8 cellular contexts compared by ENCODE assay signal in the genomic region with DNA sequence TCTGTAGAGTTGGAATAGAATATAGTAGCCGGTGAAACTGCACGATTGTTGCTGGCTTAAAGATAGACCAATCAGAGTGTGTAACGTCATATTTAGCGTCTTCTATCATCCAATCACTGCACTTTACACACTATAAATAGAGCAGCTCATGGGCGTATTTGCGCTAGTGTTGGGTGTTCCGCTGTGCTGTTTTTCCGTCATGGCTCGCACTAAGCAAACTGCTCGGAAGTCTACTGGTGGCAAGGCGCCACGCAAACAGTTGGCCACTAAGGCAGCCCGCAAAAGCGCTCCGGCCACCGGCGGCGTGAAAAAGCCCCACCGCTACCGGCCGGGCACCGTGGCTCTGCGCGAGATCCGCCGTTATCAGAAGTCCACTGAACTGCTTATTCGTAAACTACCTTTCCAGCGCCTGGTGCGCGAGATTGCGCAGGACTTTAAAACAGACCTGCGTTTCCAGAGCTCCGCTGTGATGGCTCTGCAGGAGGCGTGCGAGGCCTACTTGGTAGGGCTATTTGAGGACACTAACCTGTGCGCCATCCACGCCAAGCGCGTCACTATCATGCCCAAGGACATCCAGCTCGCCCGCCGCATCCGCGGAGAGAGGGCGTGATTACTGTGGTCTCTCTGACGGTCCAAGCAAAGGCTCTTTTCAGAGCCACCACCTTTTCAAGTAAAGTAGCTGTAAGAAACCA. TPM values are rescaled to one million over a fixed set of nuclear protein-coding genes. Genes with fewer than 3 reads are reported as not detected.
DNase-seq lines count a peak whose midpoint lies in the region; ATAC-seq, FAIRE-seq and TF ChIP-seq lines count a peak whose summit lies in the region.

No MANE protein-coding gene starts in this region.

- peak; percentile 47 for ATAC-seq in GM21526 (IDR thresholded peaks at IDR 0.05; ENCODE audit: low FRiP score, unreplicated experiment)
- peak; percentile 66 for ATAC-seq in naive thymus-derived CD4-positive, alpha-beta T cell

- H3K27me3 Mint-ChIP-seq in activated T-helper 2 cell treated with anti-CD3 and anti-CD28 coated beads, Interferon-gamma antibody, Interleukin-2, Interleukin-4, amounts not matched to agents 10 μg/mL and 5 μg/mL and 100 μg/mL, durations not matched to agents 14 hours and 24 hours and 36 hours (ENCODE audit: low read depth) = no peaks in the 10 kb centered on the region
- H3K27me3 Mint-ChIP-seq in naive thymus-derived CD4-positive, alpha-beta T cell = peaks cover 0 to 6% (median 0%) of the 10 kb centered on the region in 5 donors

- WGBS in testis, 2 donors = 0 to 1% methylated on average over 31 to 46 of the region's 46 CpGs

- H3K4me1 ChIP-seq in fibroblast of lung (ENCODE audit: control insufficient read depth, extremely low read depth, insufficient read depth, low read length) (peaks cover 5% of the 10 kb centered on the region), testis (no peaks in the 10 kb centered on the region)
- peaks cover 0 to 10% of the 10 kb centered on the region in 2 donors for H3K4me1 ChIP-seq in naive thymus-derived CD4-positive, alpha-beta T cell (ENCODE audit: control insufficient read depth in 2 of 2, insufficient read depth in 2 of 2, low read length in 2 of 2)

- H3K79me2 ChIP-seq in fibroblast of lung (ENCODE audit: control insufficient read depth, insufficient read depth, low read length) = no peaks in the 10 kb centered on the region

- H3K36me3 ChIP-seq in fibroblast of lung (ENCODE audit: control insufficient read depth, insufficient read depth, low read length) = no peaks in the 10 kb centered on the region
- H3K36me3 ChIP-seq in naive thymus-derived CD4-positive, alpha-beta T cell (ENCODE audit: control insufficient read depth in 2 of 3, insufficient read depth in 3 of 3, low read length in 3 of 3) = no peaks in the 10 kb centered on the region
- no peaks in the 10 kb centered on the region for H3K36me3 ChIP-seq in testis (ENCODE audit: low read depth, missing control alignments)

- no peaks in the 10 kb centered on the region for H4K20me1 ChIP-seq in fibroblast of lung (ENCODE audit: control insufficient read depth, extremely low read depth, insufficient read depth, low read length)

- peak overlapping the region; percentile 96 for H3K4me3 Mint-ChIP-seq in activated T-helper 2 cell treated with anti-CD3 and anti-CD28 coated beads, Interferon-gamma antibody, Interleukin-2, Interleukin-4, amounts not matched to agents 10 μg/mL and 5 μg/mL and 100 μg/mL, durations not matched to agents 14 hours and 24 hours and 36 hours (ENCODE audit: low read depth)
- peak overlapping the region; percentile 82 to 100 (median 94) for H3K4me3 Mint-ChIP-seq in naive thymus-derived CD4-positive, alpha-beta T cell

- H3K4me2 ChIP-seq in fibroblast of lung (ENCODE audit: extremely low read depth, insufficient read depth, low read length) = peak overlapping the region; percentile 94

- H3K4me3 ChIP-seq in fibroblast of lung (replicated peaks in 1 of 4; ENCODE audit: control extremely low read depth in 1 of 4, insufficient read depth in 1 of 4, low read depth in 3 of 4, low read length in 4 of 4) (peak overlapping the region; percentile 59 to 81 (median 69)), testis (peak overlapping the region; percentile 54 to 82)
- peak overlapping the region; percentile 96 for H3K4me3 ChIP-seq in naive thymus-derived CD4-positive, alpha-beta T cell (ENCODE audit: low read length)

- peak; percentile 74 for FAIRE-seq in RCC 7860 (lab: Jason Lieb, UNC)

- H3K4me1 Mint-ChIP-seq in activated T-helper 2 cell treated with anti-CD3 and anti-CD28 coated beads, Interferon-gamma antibody, Interleukin-2, Interleukin-4, amounts not matched to agents 10 μg/mL and 5 μg/mL and 100 μg/mL, durations not matched to agents 14 hours and 24 hours and 36 hours (ENCODE audit: low read depth) = peaks cover 53% of the 10 kb centered on the region
- peaks cover 10 to 62% (median 45%) of the 10 kb centered on the region in 7 donors for H3K4me1 Mint-ChIP-seq in naive thymus-derived CD4-positive, alpha-beta T cell

- TF ChIP-seq POLR2A in testis (IDR thresholded peaks at IDR 0.05) = peak; percentile 98

- DNase-seq in DMS153 treated with DMSO at 0.1 percent for 48 hours (lab: John Stamatoyannopoulos, UW; ENCODE audit: unreplicated experiment) (peak; percentile 88), HuH-7 (ENCODE audit: low spot score) (peak; percentile 89), RCC 7860 (ENCODE audit: low spot score) (peak; percentile 79), fibroblast of lung (ENCODE audit: low read depth in 2 of 2) (peak; percentile 89 to 97), testis (peak; percentile 93)
- DNase-seq in activated T-helper 2 cell treated with anti-CD3 and anti-CD28 coated beads, Interferon-gamma antibody, Interleukin-2, Interleukin-4, amounts not matched to agents 10 μg/mL and 5 μg/mL and 100 μg/mL, durations not matched to agents 14 hours and 24 hours and 36 hours (ENCODE audit: low spot score) = peak; percentile 84
- DNase-seq in naive thymus-derived CD4-positive, alpha-beta T cell = peak; percentile 68 to 94 (median 91)

- CTCF ChIA-PET in naive thymus-derived CD4-positive, alpha-beta T cell (lab: Charles Lee) = interaction anchor here (1.2 to 4.1 kb wide), 4 partner anchors 11 to 39 kb away, joined by 3 to 24 read pairs (median 4); a partner anchor contains a TSS

- H3K27ac ChIP-seq in fibroblast of lung (ENCODE audit: insufficient read depth, low read length) = peak overlapping the region; percentile 97
- peak overlapping the region; percentile 97 for H3K27ac ChIP-seq in naive thymus-derived CD4-positive, alpha-beta T cell (ENCODE audit: low read depth, low read length)
- peak overlapping the region; percentile 88 to 96 for H3K27ac ChIP-seq in testis

- TF ChIP-seq CTCF in fibroblast of lung (conservative IDR thresholded peaks at IDR 0.05 in 1 of 2, IDR thresholded peaks at IDR 0.05 in 1 of 2; ENCODE audit: low read depth in 1 of 2, low read length in 2 of 2) (no peak), testis (IDR thresholded peaks at IDR 0.05) (no peak)

- peak overlapping the region; percentile 83 for H3K9ac ChIP-seq in fibroblast of lung (ENCODE audit: insufficient read depth, low read length)

- POLR2A ChIA-PET in naive thymus-derived CD4-positive, alpha-beta T cell (lab: Charles Lee) = interaction anchor here (0.5 to 29.9 kb wide), 70 partner anchors 13 to 1874 kb away, joined by 3 to 2497 read pairs (median 6); a partner anchor contains a TSS

- H3K27me3 ChIP-seq in fibroblast of lung (ENCODE audit: control insufficient read depth, insufficient read depth, low read length) (no peaks in the 10 kb centered on the region), testis (no peaks in the 10 kb centered on the region)
- no peaks in the 10 kb centered on the region for H3K27me3 ChIP-seq in naive thymus-derived CD4-positive, alpha-beta T cell (ENCODE audit: control insufficient read depth in 2 of 2, insufficient read depth in 2 of 2, low read length in 2 of 2)

- no peak overlapping the region for H2AFZ ChIP-seq in fibroblast of lung (ENCODE audit: low read length)

- H3K36me3 Mint-ChIP-seq in activated T-helper 2 cell treated with anti-CD3 and anti-CD28 coated beads, Interferon-gamma antibody, Interleukin-2, Interleukin-4, amounts not matched to agents 10 μg/mL and 5 μg/mL and 100 μg/mL, durations not matched to agents 14 hours and 24 hours and 36 hours (ENCODE audit: low read depth) = peaks cover 13% of the 10 kb centered on the region
- H3K36me3 Mint-ChIP-seq in naive thymus-derived CD4-positive, alpha-beta T cell = peaks cover 0 to 2% (median 0%) of the 10 kb centered on the region in 5 donors

- peaks cover 15% of the 10 kb centered on the region for H3K9me3 Mint-ChIP-seq in activated T-helper 2 cell treated with anti-CD3 and anti-CD28 coated beads, Interferon-gamma antibody, Interleukin-2, Interleukin-4, amounts not matched to agents 10 μg/mL and 5 μg/mL and 100 μg/mL, durations not matched to agents 14 hours and 24 hours and 36 hours
- H3K9me3 Mint-ChIP-seq in naive thymus-derived CD4-positive, alpha-beta T cell = peaks cover 0 to 17% (median 3%) of the 10 kb centered on the region in 11 donors

- H3K27ac Mint-ChIP-seq in activated T-helper 2 cell treated with anti-CD3 and anti-CD28 coated beads, Interferon-gamma antibody, Interleukin-2, Interleukin-4, amounts not matched to agents 10 μg/mL and 5 μg/mL and 100 μg/mL, durations not matched to agents 14 hours and 24 hours and 36 hours = peak overlapping the region; percentile 100
- H3K27ac Mint-ChIP-seq in naive thymus-derived CD4-positive, alpha-beta T cell = peak overlapping the region; percentile 95 to 100 (median 100)

- no peaks in the 10 kb centered on the region for H3K9me3 ChIP-seq in fibroblast of lung (ENCODE audit: control insufficient read depth, insufficient read depth, low read depth, low read length)
- H3K9me3 ChIP-seq in naive thymus-derived CD4-positive, alpha-beta T cell (ENCODE audit: control insufficient read depth in 2 of 3, low read length in 3 of 3) = no peaks in the 10 kb centered on the region
- H3K9me3 ChIP-seq in testis = no peaks in the 10 kb centered on the region

- intact Hi-C loops in activated T-helper 2 cell treated with anti-CD3 and anti-CD28 coated beads, Interferon-gamma antibody, Interleukin-2, Interleukin-4, amounts not matched to agents 10 μg/mL and 5 μg/mL and 100 μg/mL, durations not matched to agents 14 hours and 24 hours and 36 hours (cut with micrococcal nuclease) = loop anchor here (1.0 to 2.0 kb wide), 2 partner anchors 58 to 882 kb away; a partner anchor contains a TSS
- intact Hi-C loops in naive thymus-derived CD4-positive, alpha-beta T cell (cut with micrococcal nuclease) = loop anchor here (1.0 to 10.0 kb wide), 13 partner anchors 13 to 1852 kb away; a partner anchor contains a TSS
- intact Hi-C loops in testis (cut with DNase I; ENCODE audit: low total_unique reads) = no loop called here

RNA-seq across cellular contexts. Expression of a gene that starts 57.8 kb away (rescaled TPM):
- total RNA-seq in activated T-helper 2 cell treated with anti-CD3 and anti-CD28 coated beads, Interferon-gamma antibody, Interleukin-2, Interleukin-4, amounts not matched to agents 10 μg/mL and 5 μg/mL and 100 μg/mL, durations not matched to agents 14 hours and 24 hours and 36 hours = 29.2 and 29.5 TPM in 2 replicates
- total RNA-seq in fibroblast of lung (14.4 and 14.5 TPM in 2 replicates), testis (1 to 10 TPM; 5.3 to 9.1 TPM)
- polyA plus RNA-seq in fibroblast of lung (5.8 and 7.6 TPM in 2 replicates), testis (ENCODE audit: insufficient read depth, low read depth, low replicate concordance) (3.2 TPM)
- polyA plus RNA-seq in fibroblast of lung (2012) = 4.5 and 6.4 TPM in 2 replicates
- polyA minus RNA-seq in fibroblast of lung (ENCODE audit: low replicate concordance) = 3.4 and 4.2 TPM in 2 replicates
- total RNA-seq in naive thymus-derived CD4-positive, alpha-beta T cell = 10 to 100 TPM; 17.4 to 32.8 (median 29.9) TPM
- 1 to 10 TPM; 4.4 to 9.5 TPM for polyA plus RNA-seq in naive thymus-derived CD4-positive, alpha-beta T cell

Comparison
In these comparisons a context has a peak if more than half of its experiments do, and no peak if none do; other contexts are left out.
1. Peak in every context shown above with its lines: DNase-seq, ATAC-seq, H3K4me3 ChIP-seq and H3K27ac ChIP-seq.